ENCODE assay signal across 8 cellular contexts in the genomic region with DNA sequence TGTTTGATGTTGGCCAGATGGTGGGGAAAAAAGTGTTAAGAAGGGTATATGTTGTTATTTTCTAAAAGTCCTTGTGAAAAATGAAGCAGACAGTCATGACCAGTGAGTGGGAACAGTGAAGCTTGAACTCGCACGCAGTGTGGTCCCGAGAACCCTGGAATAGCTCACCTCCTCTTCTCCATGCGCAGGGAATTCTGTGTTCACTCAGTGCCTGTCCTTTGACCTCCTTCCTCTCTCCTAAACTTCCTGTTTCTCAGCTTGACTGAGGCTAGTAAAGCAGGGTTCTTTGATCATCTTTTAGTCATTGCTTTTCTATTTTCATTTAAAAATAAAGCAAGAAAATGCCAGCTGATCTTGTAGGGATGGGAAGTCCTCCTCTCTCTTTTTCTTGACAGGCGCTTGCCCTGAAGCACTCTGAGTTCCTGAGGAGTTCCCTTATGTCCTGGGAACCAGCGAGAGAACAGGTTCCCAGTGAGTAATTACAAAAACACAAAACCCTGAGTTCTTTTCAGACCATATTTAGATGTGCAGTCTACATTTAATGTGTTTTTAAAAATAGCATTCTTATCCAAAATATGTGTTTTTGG.
DNase-seq lines count a peak whose midpoint lies in the region; ATAC-seq and TF ChIP-seq lines count a peak whose summit lies in the region.

No MANE protein-coding gene starts in this region.

- peaks cover 51% of the 10 kb centered on the region for H3K36me3 Mint-ChIP-seq in activated naive CD8-positive, alpha-beta T cell treated with anti-CD3 and anti-CD28 coated beads, Interleukin-2, amount 50 U/mL, for 24 hours (ENCODE audit: low read depth)

- no peaks in the 10 kb centered on the region for H3K27me3 ChIP-seq in heart left ventricle
- H3K27me3 ChIP-seq in sigmoid colon: no peaks in the 10 kb centered on the region

- WGBS in heart left ventricle, 4 donors: 48 to 56% (median 51%) methylated on average over 6 of the region's 6 CpGs
- WGBS in sigmoid colon, 2 donors: 71 to 74% methylated on average over 6 of the region's 6 CpGs

- peaks cover 18 to 60% (median 46%) of the 10 kb centered on the region in 12 donors for H3K4me1 ChIP-seq in heart left ventricle
- peaks cover 0 to 32% (median 19%) of the 10 kb centered on the region in 4 donors for H3K4me1 ChIP-seq in sigmoid colon

- peak overlapping the region; percentile 74 to 94 (median 84) for H3K27ac ChIP-seq in heart left ventricle
- peak overlapping the region; percentile 36 to 56 (median 46) for H3K27ac ChIP-seq in sigmoid colon

- peak in 2 of 4 donors; percentile 25 to 63 for TF ChIP-seq EP300 in sigmoid colon (IDR thresholded peaks at IDR 0.05)

- H3K4me3 ChIP-seq in heart left ventricle (no peak overlapping the region), sigmoid colon (no peak overlapping the region)

- no peak overlapping the region for H3K4me3 Mint-ChIP-seq in activated naive CD8-positive, alpha-beta T cell treated with anti-CD3 and anti-CD28 coated beads, Interleukin-2, amount 50 U/mL, for 24 hours

- ATAC-seq in activated naive CD8-positive, alpha-beta T cell treated with anti-CD3 and anti-CD28 coated beads, Interleukin-2, amount 50 U/mL, for 24 hours: no peak
- ATAC-seq in heart left ventricle: peak; percentile 27 to 45 (median 36)
- ATAC-seq in HG03175 (IDR thresholded peaks at IDR 0.05; ENCODE audit: unreplicated experiment): no peak

- H3K9me3 Mint-ChIP-seq in activated naive CD8-positive, alpha-beta T cell treated with anti-CD3 and anti-CD28 coated beads, Interleukin-2, amount 50 U/mL, for 24 hours: peaks cover 14% of the 10 kb centered on the region

- TF ChIP-seq POLR2A in heart left ventricle (IDR thresholded peaks at IDR 0.05): no peak
- TF ChIP-seq POLR2A in sigmoid colon (IDR thresholded peaks at IDR 0.05): no peak

- no peaks in the 10 kb centered on the region for H3K27me3 Mint-ChIP-seq in activated naive CD8-positive, alpha-beta T cell treated with anti-CD3 and anti-CD28 coated beads, Interleukin-2, amount 50 U/mL, for 24 hours

- intact Hi-C loops in heart left ventricle (cut with DNase I): loop anchor here in 4 of 10 donors (2.0 to 10.0 kb wide), 4 partner anchors 34 to 263 kb away; a partner anchor contains a TSS
- intact Hi-C loops in sigmoid colon (cut with DNase I): no loop called here

- H3K36me3 ChIP-seq in heart left ventricle (peaks cover 0 to 10% (median 0%) of the 10 kb centered on the region in 9 donors), sigmoid colon (peaks cover 0 to 4% (median 0%) of the 10 kb centered on the region in 4 donors)

- peak; percentile 96 for DNase-seq in EH (ENCODE audit: low read depth)
- DNase-seq in activated naive CD8-positive, alpha-beta T cell treated with anti-CD3 and anti-CD28 coated beads, Interleukin-2, amount 50 U/mL, for 24 hours: no peak
- DNase-seq in heart left ventricle: peak in 1 of 5 donors; percentile 33
- DNase-seq in sigmoid colon: no peak
- no peak for DNase-seq in NCI-H2196 treated with DMSO at 0.1 percent for 48 hours (lab: John Stamatoyannopoulos, UW; ENCODE audit: unreplicated experiment)
- no peak for DNase-seq in activated CD4-positive, CD25-positive, alpha-beta regulatory T cell treated with anti-CD3 and anti-CD28 coated beads, Interleukin-2, amount 50 U/mL, for 72 hours
- no peak for DNase-seq in NCI-H1105 treated with DMSO at 0.1 percent for 48 hours (lab: John Stamatoyannopoulos, UW)

- peak overlapping the region; percentile 71 for H3K27ac Mint-ChIP-seq in activated naive CD8-positive, alpha-beta T cell treated with anti-CD3 and anti-CD28 coated beads, Interleukin-2, amount 50 U/mL, for 24 hours

- peaks cover 74% of the 10 kb centered on the region for H3K4me1 Mint-ChIP-seq in activated naive CD8-positive, alpha-beta T cell treated with anti-CD3 and anti-CD28 coated beads, Interleukin-2, amount 50 U/mL, for 24 hours

- TF ChIP-seq CTCF in heart left ventricle (IDR thresholded peaks at IDR 0.05) (no peak), sigmoid colon (IDR thresholded peaks at IDR 0.05) (no peak)

- no peaks in the 10 kb centered on the region for H3K9me3 ChIP-seq in heart left ventricle
- H3K9me3 ChIP-seq in sigmoid colon: no peaks in the 10 kb centered on the region

Comparison
In these comparisons a context has a peak if more than half of its experiments do, and no peak if none do; other contexts are left out.
1. ATAC-seq: peak in heart left ventricle (4 of 4); none in activated naive CD8-positive, alpha-beta T cell treated with anti-CD3 and anti-CD28 coated beads, Interleukin-2, amount 50 U/mL, for 24 hours (single experiment) and HG03175 (single experiment).